Comparison of ENCODE assay signal across 18 cellular contexts in genomic region chr6:104537185-104537584, GRCh38.
DNase-seq lines count a peak whose midpoint lies in the region; ATAC-seq and TF ChIP-seq lines count a peak whose summit lies in the region.
"Had no signal": no experiment of that assay in that cellular context is flagged by ENCODE, and none has a peak within 500 bp of the region (broad histone marks: within the 10 kb centered on the region; RNA-seq: fewer than 3 reads in every experiment).

No MANE protein-coding gene starts in this region.

- 11% methylated on average over 1 of the region's 1 CpG for WGBS in SK-N-SH (ENCODE audit: low lambda C conversion rate)

- no peak overlapping the region for H3K4me2 ChIP-seq in SK-N-SH

- H3K9me2 ChIP-seq in SK-N-SH, result no peaks in the 10 kb centered on the region

- H3K9me3 ChIP-seq in SK-N-SH, result no peaks in the 10 kb centered on the region
- H3K9me3 ChIP-seq: thyroid gland had no signal

- no peak overlapping the region for H3K9ac ChIP-seq in SK-N-SH
- H3K9ac ChIP-seq: parathyroid adenoma had no signal

- no peaks in the 10 kb centered on the region for H3K36me3 Mint-ChIP-seq in Calu3 (ENCODE audit: insufficient read depth, unreplicated experiment)
- H3K36me3 Mint-ChIP-seq: activated naive CD4-positive, alpha-beta T cell treated with anti-CD3 and anti-CD28 coated beads, Interleukin-2, amount 50 U/mL, for 24 hours; T-cell had no signal

- BruUV-seq in Calu3 (replicated peaks; lab: Mats Ljungman, UMichigan), result no TSS peak

- peaks cover 4% of the 10 kb centered on the region for H3F3A ChIP-seq in SK-N-SH (replicated peaks; ENCODE audit: insufficient read depth)

- 0 out of 4 replicates have a peak, but pooled peaks cover 0 to 3% of the 10 kb centered on the region in 2 experiments for H3K4me1 ChIP-seq in SK-N-SH (ENCODE audit: control insufficient read depth in 1 of 2, insufficient read depth in 2 of 2, low read depth in 1 of 2, low read length in 1 of 2)
- H3K4me1 ChIP-seq: parathyroid adenoma, thyroid gland had no signal

- no peak overlapping the region for H2AFZ ChIP-seq in SK-N-SH (ENCODE audit: low read depth)
- H2AFZ ChIP-seq: parathyroid adenoma had no signal

- no peak for TF ChIP-seq CTCF in SK-N-SH (IDR thresholded peaks at IDR 0.05)
- TF ChIP-seq CTCF in fibroblast of mammary gland (conservative IDR thresholded peaks at IDR 0.05; ENCODE audit: control insufficient read depth, insufficient read depth, low read depth, low read length), result no peak
- TF ChIP-seq CTCF in Calu3 (IDR thresholded peaks at IDR 0.05; ENCODE audit: unreplicated experiment), result no peak

- peak overlapping the region; percentile 3 to 57; a peak in 3 of 4 replicates for H3K27ac ChIP-seq in SK-N-SH (ENCODE audit: low read depth in 2 of 2, low read length in 1 of 2)
- H3K27ac ChIP-seq: C4-2B, parathyroid adenoma, thyroid gland had no signal

- H4K20me1 ChIP-seq in SK-N-SH (ENCODE audit: insufficient read depth), result no peaks in the 10 kb centered on the region

- no peaks in the 10 kb centered on the region for H3K36me3 ChIP-seq in SK-N-SH (replicated peaks in 1 of 2; ENCODE audit: control insufficient read depth in 1 of 2, insufficient read depth in 2 of 2, low read length in 1 of 2)
- H3K36me3 ChIP-seq: thyroid gland had no signal

- no peak for TF ChIP-seq RAD21 in SK-N-SH (IDR thresholded peaks at IDR 0.05; ENCODE audit: low read length)

- no peak overlapping the region for H3K27ac Mint-ChIP-seq in Calu3 (ENCODE audit: unreplicated experiment)
- H3K27ac Mint-ChIP-seq: activated naive CD4-positive, alpha-beta T cell treated with anti-CD3 and anti-CD28 coated beads, Interleukin-2, amount 50 U/mL, for 24 hours; T-cell had no signal

- H3K4me3 ChIP-seq in SK-N-SH (ENCODE audit: low read depth in 2 of 2, low read length in 1 of 2) (no peak overlapping the region), fibroblast of mammary gland (ENCODE audit: control insufficient read depth, low read depth, low read length) (no peak overlapping the region)
- H3K4me3 ChIP-seq: K562, thyroid gland had no signal

- H3K4me1 Mint-ChIP-seq in Calu3 (ENCODE audit: low read depth, unreplicated experiment), result peaks cover 11% of the 10 kb centered on the region
- H3K4me1 Mint-ChIP-seq: activated naive CD4-positive, alpha-beta T cell treated with anti-CD3 and anti-CD28 coated beads, Interleukin-2, amount 50 U/mL, for 24 hours had no signal

- no peaks in the 10 kb centered on the region for H3K79me2 ChIP-seq in SK-N-SH (ENCODE audit: insufficient read depth)
- H3K79me2 ChIP-seq: parathyroid adenoma had no signal

- CTCF ChIA-PET in SK-N-SH (lab: Yijun Ruan, JAX), result interaction anchor here (4.3 kb wide), 1 partner anchor 11 kb away, joined by 29 read pairs; no protein-coding TSS in a partner anchor
- CTCF ChIA-PET in Calu3 (lab: Charles Lee), result no interaction called here

- TF ChIP-seq EP300 in SK-N-SH (IDR thresholded peaks at IDR 0.05; ENCODE audit: borderline replicate concordance in 1 of 2, low read depth in 1 of 2, low read length in 1 of 2), result peak in 1 of 2 experiments; percentile 18; a peak in 1 of 4 replicates

- POLR2A ChIA-PET in SK-N-SH (lab: Yijun Ruan, JAX), result no interaction called here

- intact Hi-C loops in Calu3 (cut with micrococcal nuclease; ENCODE audit: unreplicated experiment), result no loop called here

- no peak for ATAC-seq in HG03135 (IDR thresholded peaks at IDR 0.05; ENCODE audit: unreplicated experiment)
- ATAC-seq: K562, T-cell had no signal

- no peaks in the 10 kb centered on the region for H3K27me3 Mint-ChIP-seq in Calu3 (ENCODE audit: unreplicated experiment)

- DNase-seq in ELR (ENCODE audit: low read depth) (peak; percentile 87), SK-N-SH (no peak), fibroblast of mammary gland (ENCODE audit: low read depth) (peak; percentile 69), renal cortical epithelial cell (ENCODE audit: low read depth) (peak; percentile 68), SW480 (ENCODE audit: low spot score) (no peak), Calu3 (no peak)
- DNase-seq in central memory CD4-positive, alpha-beta T cell, result no peak
- DNase-seq: activated CD4-positive, CD25-positive, alpha-beta regulatory T cell treated with anti-CD3 and anti-CD28 coated beads, Interleukin-2, amount 50 U/mL, for 72 hours; foreskin melanocyte; GDM1; NCI-H1417 treated with DMSO at 0.1 percent for 48 hours; T-cell; thyroid gland had no signal

- no peak overlapping the region for H3K4me3 Mint-ChIP-seq in Calu3 (ENCODE audit: low read depth, unreplicated experiment)
- H3K4me3 Mint-ChIP-seq: activated naive CD4-positive, alpha-beta T cell treated with anti-CD3 and anti-CD28 coated beads, Interleukin-2, amount 50 U/mL, for 24 hours; T-cell had no signal

- H3K27me3 ChIP-seq in SK-N-SH (ENCODE audit: insufficient read depth), result no peaks in the 10 kb centered on the region
- H3K27me3 ChIP-seq: thyroid gland had no signal

- no peaks in the 10 kb centered on the region for H3K9me3 Mint-ChIP-seq in Calu3 (ENCODE audit: low read depth, unreplicated experiment)
- H3K9me3 Mint-ChIP-seq: activated naive CD4-positive, alpha-beta T cell treated with anti-CD3 and anti-CD28 coated beads, Interleukin-2, amount 50 U/mL, for 24 hours; T-cell had no signal

TF ChIP-seq in SK-N-SH, 30 proteins besides CTCF, POLR2A, EP300 and RAD21:
- TF ChIP-seq TCF12 (IDR thresholded peaks at IDR 0.05), result 0 out of 2 replicates have a peak, but pooled peaks have one; percentile 9
- no peak for TF ChIP-seq GATA2 (CRISPR knock-in tag; IDR thresholded peaks at IDR 0.05)
- no peak for TF ChIP-seq ZBTB33 (IDR thresholded peaks at IDR 0.05; ENCODE audit: borderline replicate concordance, low read depth)
- no peak for TF ChIP-seq REST (IDR thresholded peaks at IDR 0.05; ENCODE audit: low read depth, low read length)
- no peak for TF ChIP-seq RXRA (IDR thresholded peaks at IDR 0.05; ENCODE audit: borderline replicate concordance, low read depth)
- TF ChIP-seq FOSL2 (IDR thresholded peaks at IDR 0.05; ENCODE audit: borderline replicate concordance, low read depth), result peak; percentile 64
- no peak for TF ChIP-seq GABPA (IDR thresholded peaks at IDR 0.05; ENCODE audit: low read depth)
- TF ChIP-seq FOXJ3 (CRISPR knock-in tag; IDR thresholded peaks at IDR 0.05), result no peak
- TF ChIP-seq PBX3 (IDR thresholded peaks at IDR 0.05), result peak; percentile 58
- TF ChIP-seq SMC3 (IDR thresholded peaks at IDR 0.05; ENCODE audit: low read depth, low read length), result no peak
- TF ChIP-seq MEF2A (IDR thresholded peaks at IDR 0.05; ENCODE audit: borderline replicate concordance, low read depth), result peak; percentile 41; the same call in 1 of the 2 replicates
- TF ChIP-seq NFIC (IDR thresholded peaks at IDR 0.05; ENCODE audit: borderline replicate concordance), result no peak
- TF ChIP-seq RFX5 (IDR thresholded peaks at IDR 0.05; ENCODE audit: low read length), result no peak
- no peak for TF ChIP-seq TEAD4 (IDR thresholded peaks at IDR 0.05; ENCODE audit: borderline replicate concordance, insufficient read depth)
- TF ChIP-seq NRF1 (IDR thresholded peaks at IDR 0.05; ENCODE audit: low read depth, low read length), result no peak
TF ChIP-seq in SK-N-SH: peak in this region for 4.

Comparison
In these comparisons a context has a peak if more than half of its experiments do, and no peak if none do; other contexts are left out.
1. DNase-seq: peak in ELR (single experiment), fibroblast of mammary gland (single experiment) and renal cortical epithelial cell (single experiment); none in SK-N-SH (single experiment), SW480 (single experiment), Calu3 (single experiment) and central memory CD4-positive, alpha-beta T cell (single experiment).